In the genomic region with DNA sequence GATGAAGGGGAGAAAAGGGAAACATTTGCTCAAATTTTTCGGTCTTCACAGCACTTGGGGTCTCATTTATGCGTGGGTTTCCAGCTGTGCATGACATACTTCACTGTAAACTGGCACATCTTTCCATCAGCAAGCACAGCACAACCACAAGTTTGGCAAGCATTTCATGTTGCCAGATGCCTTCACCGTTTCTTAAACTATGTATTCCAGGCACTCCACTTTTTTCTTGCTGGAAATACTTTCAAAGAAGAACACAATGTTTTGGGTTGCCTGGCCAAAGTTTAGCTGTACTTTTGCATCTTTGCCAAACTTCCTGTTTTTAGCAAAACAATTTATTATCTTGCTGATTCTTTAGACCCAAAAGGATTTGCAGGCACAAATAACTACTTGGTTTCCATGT, we compare ENCODE assay signal across 1 cellular context.
TF ChIP-seq lines count a peak whose summit lies in the region.

No MANE protein-coding gene starts in this region.

TF ChIP-seq in liver, 16 proteins besides CTCF, POLR2A, EP300 and RAD21 (continued from another document):
- TF ChIP-seq ZBTB33 (IDR thresholded peaks at IDR 0.05) (no peak), SP1 (IDR thresholded peaks at IDR 0.05) (peak; percentile 44), RXRA (IDR thresholded peaks at IDR 0.05) (peak in 1 of 2 donors; percentile 8)
